In the genomic region with DNA sequence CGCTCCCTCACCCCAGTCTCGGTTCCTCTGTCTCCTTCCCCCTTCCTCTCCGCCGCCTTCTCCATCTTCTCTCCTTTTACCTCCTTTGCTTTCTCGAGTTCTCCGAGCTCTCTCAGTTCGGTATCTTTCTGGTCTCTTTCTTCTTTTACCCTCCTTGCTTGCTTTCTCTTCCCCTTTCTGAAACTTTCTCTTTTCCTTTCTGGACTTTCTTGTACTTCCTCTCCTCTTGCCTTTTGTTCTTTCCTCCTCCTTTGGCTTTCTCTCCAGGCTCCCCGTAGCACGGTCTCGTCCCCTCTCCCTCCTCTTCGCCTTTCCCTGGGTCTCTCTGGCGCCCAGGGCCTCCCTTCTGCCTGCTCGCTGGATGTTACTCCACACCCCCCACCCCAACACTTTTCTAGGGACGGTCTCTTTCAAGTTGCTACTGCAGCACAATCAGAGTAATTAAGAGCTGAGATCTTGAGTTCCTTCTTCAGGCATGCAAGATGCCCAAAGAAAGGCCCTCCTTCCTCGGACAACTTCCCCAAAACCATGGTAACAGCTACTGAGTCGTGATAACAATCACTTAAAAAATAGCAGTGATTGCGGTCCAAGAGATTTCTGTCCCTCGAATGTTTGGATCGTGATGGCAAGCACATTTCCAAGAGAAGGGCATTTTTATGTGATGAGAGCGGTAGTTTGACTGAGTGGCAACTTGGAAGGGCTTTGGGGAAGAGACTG, we compare ENCODE assay signal across 8 cellular contexts. TPM values are rescaled to one million over a fixed set of nuclear protein-coding genes. Genes with fewer than 3 reads are reported as not detected.
DNase-seq lines count a peak whose midpoint lies in the region; ATAC-seq and TF ChIP-seq lines count a peak whose summit lies in the region.

No MANE protein-coding gene starts in this region.

- H3K27me3 ChIP-seq in HUES48 (ENCODE audit: control insufficient read depth, insufficient read depth, low read length), result peaks cover 74% of the 10 kb centered on the region
- peaks cover 47% of the 10 kb centered on the region for H3K27me3 ChIP-seq in colonic mucosa
- H3K27me3 ChIP-seq in naive thymus-derived CD4-positive, alpha-beta T cell (ENCODE audit: control insufficient read depth in 2 of 2, insufficient read depth in 2 of 2, low read length in 2 of 2), result no peaks in the 10 kb centered on the region
- H3K27me3 ChIP-seq in SJCRH30, result no peaks in the 10 kb centered on the region

- peak overlapping the region in 1 of 9 donors; percentile 67 for H3K27ac Mint-ChIP-seq in naive thymus-derived CD4-positive, alpha-beta T cell

- CTCF ChIA-PET in naive thymus-derived CD4-positive, alpha-beta T cell (lab: Charles Lee), result no interaction called here

- peaks cover 0 to 14% (median 5%) of the 10 kb centered on the region in 11 donors for H3K9me3 Mint-ChIP-seq in naive thymus-derived CD4-positive, alpha-beta T cell

- H3K4me1 ChIP-seq in HUES48 (ENCODE audit: control insufficient read depth, insufficient read depth, low read length) (peaks cover 30% of the 10 kb centered on the region), colonic mucosa (peaks cover 12% of the 10 kb centered on the region), SJCRH30 (no peaks in the 10 kb centered on the region)
- H3K4me1 ChIP-seq in naive thymus-derived CD4-positive, alpha-beta T cell (ENCODE audit: control insufficient read depth in 2 of 2, insufficient read depth in 2 of 2, low read length in 2 of 2), result no peaks in the 10 kb centered on the region

- peaks cover 0 to 13% (median 5%) of the 10 kb centered on the region in 5 donors for H3K36me3 Mint-ChIP-seq in naive thymus-derived CD4-positive, alpha-beta T cell

- no peaks in the 10 kb centered on the region for H3K36me3 ChIP-seq in HUES48 (ENCODE audit: control insufficient read depth, insufficient read depth, low read length)
- no peaks in the 10 kb centered on the region for H3K36me3 ChIP-seq in colonic mucosa
- H3K36me3 ChIP-seq in naive thymus-derived CD4-positive, alpha-beta T cell (ENCODE audit: control insufficient read depth in 2 of 3, insufficient read depth in 3 of 3, low read length in 3 of 3), result no peaks in the 10 kb centered on the region
- H3K36me3 ChIP-seq in SJCRH30, result no peaks in the 10 kb centered on the region

- 0 out of 2 replicates have a peak overlapping the region, but pooled peaks have one; percentile 43 for H3K9ac ChIP-seq in HUES48 (ENCODE audit: low read depth, low read length)
- H3K9ac ChIP-seq in colonic mucosa (ENCODE audit: low read depth in 2 of 2, low read length in 2 of 2), result no peak overlapping the region

- peaks cover 5 to 25% (median 20%) of the 10 kb centered on the region in 7 donors for H3K4me1 Mint-ChIP-seq in naive thymus-derived CD4-positive, alpha-beta T cell

- H3K4me3 ChIP-seq in AG10803 (ENCODE audit: low read length) (peak overlapping the region; percentile 74), HUES48 (ENCODE audit: low read depth, low read length) (peak overlapping the region; percentile 86), colonic mucosa (peak overlapping the region; percentile 32), SJCRH30 (no peak overlapping the region)
- no peak overlapping the region for H3K4me3 ChIP-seq in naive thymus-derived CD4-positive, alpha-beta T cell (ENCODE audit: low read length)

- TF ChIP-seq CTCF in AG10803 (conservative IDR thresholded peaks at IDR 0.05; ENCODE audit: low read length) (no peak; the same call in 1 of the 2 replicates), colonic mucosa (IDR thresholded peaks at IDR 0.05) (no peak)

- peaks cover 58 to 71% (median 66%) of the 10 kb centered on the region in 5 donors for H3K27me3 Mint-ChIP-seq in naive thymus-derived CD4-positive, alpha-beta T cell

- peak; percentile 83 for DNase-seq in AG10803 (ENCODE audit: low read depth)
- DNase-seq in colonic mucosa, result no peak
- no peak for DNase-seq in naive thymus-derived CD4-positive, alpha-beta T cell
- DNase-seq in SJCRH30, result no peak
- DNase-seq in NCI-H510A (lab: John Stamatoyannopoulos, UW), result no peak
- DNase-seq in stimulated activated CD4-positive, alpha-beta T cell treated with anti-CD3 and anti-CD28 coated beads, Interleukin-1b, Interleukin-23, amount 100 ng/mL, for 48 hours, result no peak

- H3K27ac ChIP-seq in HUES48 (ENCODE audit: low read depth, low read length), result no peak overlapping the region
- no peak overlapping the region for H3K27ac ChIP-seq in colonic mucosa
- no peak overlapping the region for H3K27ac ChIP-seq in naive thymus-derived CD4-positive, alpha-beta T cell (ENCODE audit: low read depth, low read length)
- H3K27ac ChIP-seq in SJCRH30, result no peak overlapping the region

- intact Hi-C loops in colonic mucosa (cut with DNase I), result no loop called here
- intact Hi-C loops in naive thymus-derived CD4-positive, alpha-beta T cell (cut with micrococcal nuclease), result no loop called here

- peak; percentile 28 for ATAC-seq in naive thymus-derived CD4-positive, alpha-beta T cell
- no peak for ATAC-seq in GM18498 (IDR thresholded peaks at IDR 0.05; ENCODE audit: unreplicated experiment)

- H3K9me3 ChIP-seq in HUES48 (ENCODE audit: control insufficient read depth, insufficient read depth, low read length), result no peaks in the 10 kb centered on the region
- H3K9me3 ChIP-seq in colonic mucosa, result no peaks in the 10 kb centered on the region
- H3K9me3 ChIP-seq in naive thymus-derived CD4-positive, alpha-beta T cell (ENCODE audit: control insufficient read depth in 2 of 3, low read length in 3 of 3), result no peaks in the 10 kb centered on the region
- H3K9me3 ChIP-seq in SJCRH30 (replicated peaks), result no peaks in the 10 kb centered on the region

- H3K4me3 Mint-ChIP-seq in naive thymus-derived CD4-positive, alpha-beta T cell, result peak overlapping the region in 8 of 10 donors; percentile 24 to 86 (median 68)

- POLR2A ChIA-PET in naive thymus-derived CD4-positive, alpha-beta T cell (lab: Charles Lee), result no interaction called here

RNA-seq across cellular contexts. Expression of a gene that starts 0.5 kb away (rescaled TPM):
- total RNA-seq in colonic mucosa, result 1 to 10 TPM in 1 of 2 donors, under 1 TPM in 1; 0.48 to 1.2 TPM
- under 1 TPM in 2 of 5 experiments, not detected in 3; 0.32 to 0.47 TPM for total RNA-seq in naive thymus-derived CD4-positive, alpha-beta T cell
- polyA plus RNA-seq in naive thymus-derived CD4-positive, alpha-beta T cell, result not detected
- total RNA-seq in SJCRH30 (2014; rRNA removed; shearing (Covaris generic)), result 0.53 and 0.58 TPM in 2 replicates

Comparison
In these comparisons a context has a peak if more than half of its experiments do, and no peak if none do; other contexts are left out.
1. H3K4me3 ChIP-seq: peak in AG10803 (single experiment), HUES48 (single experiment) and colonic mucosa (single experiment); none in naive thymus-derived CD4-positive, alpha-beta T cell (single experiment) and SJCRH30 (single experiment).